1 cellular context compared by ENCODE assay signal in genomic region chr15:100202309-100202943, GRCh38.
TF ChIP-seq lines count a peak whose summit lies in the region.

No MANE protein-coding gene starts in this region.

TF ChIP-seq in WTC11, 78 proteins besides CTCF, POLR2A, EP300 and RAD21 (continued from another document):
- TF ChIP-seq E2F4 (CRISPR knock-in tag; IDR thresholded peaks at IDR 0.05; ENCODE audit: borderline replicate concordance, low read depth): no peak
- no peak for TF ChIP-seq ATF6 (CRISPR knock-in tag; IDR thresholded peaks at IDR 0.05)
- no peak for TF ChIP-seq FOXJ3 (CRISPR knock-in tag; IDR thresholded peaks at IDR 0.05; ENCODE audit: borderline replicate concordance)
- TF ChIP-seq ZNF396 (CRISPR knock-in tag; IDR thresholded peaks at IDR 0.05; ENCODE audit: borderline replicate concordance): no peak
- no peak for TF ChIP-seq ZNF671 (CRISPR knock-in tag; IDR thresholded peaks at IDR 0.05)
- no peak for TF ChIP-seq FOXP1 (CRISPR knock-in tag; IDR thresholded peaks at IDR 0.05; ENCODE audit: borderline replicate concordance)
- no peak for TF ChIP-seq AR (CRISPR knock-in tag; IDR thresholded peaks at IDR 0.05)
- no peak for TF ChIP-seq TCF7 (CRISPR knock-in tag; IDR thresholded peaks at IDR 0.05; ENCODE audit: low read depth)
- TF ChIP-seq ZNF317 (CRISPR knock-in tag; IDR thresholded peaks at IDR 0.05; ENCODE audit: borderline replicate concordance, low read depth): no peak
TF ChIP-seq in WTC11: peak in this region for 0.
